ENCODE assay signal across 25 cellular contexts in genomic region chr1:222165625-222166024, GRCh38.
"Had no signal": no experiment of that assay in that cellular context is flagged by ENCODE, and none has a peak within 500 bp of the region (broad histone marks: within the 10 kb centered on the region; RNA-seq: fewer than 3 reads in every experiment).

No MANE protein-coding gene starts in this region.

- H3K27me3 ChIP-seq: gastrocnemius medialis, neural progenitor cell, ovary, suprapubic skin had no signal

- H3K27ac Mint-ChIP-seq: activated CD4-positive, alpha-beta T cell treated with anti-CD3 and anti-CD28 coated beads, Interleukin-2, amount 10 ng/mL, durations not matched to agents 7 days and 5 days; activated CD8-positive, alpha-beta T cell treated with anti-CD3 and anti-CD28 coated beads, Interleukin-2, amount 10 ng/mL, durations not matched to agents 7 days and 5 days; activated naive CD4-positive, alpha-beta T cell treated with anti-CD3 and anti-CD28 coated beads for 36 hours; activated T-cell treated with anti-CD3 and anti-CD28 coated beads, Interleukin-2, amount 50 U/mL, for 24 hours; neural progenitor cell; stimulated activated naive CD8-positive, alpha-beta T cell treated with anti-CD3 and anti-CD28 coated beads, Interleukin-15, amount 100 ng/mL, for 72 hours; type B pancreatic cell had no signal

- H3K36me3 ChIP-seq: gastrocnemius medialis, neural progenitor cell, ovary, suprapubic skin had no signal

- ATAC-seq: activated CD4-positive, CD25-positive, alpha-beta regulatory T cell treated with anti-CD3 and anti-CD28 coated beads, Interleukin-2, amount 50 U/mL, for 24 hours; activated CD8-positive, alpha-beta T cell treated with anti-CD3 and anti-CD28 coated beads, Interleukin-2, amount 10 ng/mL, durations not matched to agents 7 days and 5 days; gastrocnemius medialis; left lobe of liver; mucosa of descending colon; psoas muscle; stimulated activated naive CD8-positive, alpha-beta T cell treated with anti-CD3 and anti-CD28 coated beads, Interleukin-15, amount 100 ng/mL, for 72 hours had no signal

- DNase-seq: activated CD4-positive, alpha-beta T cell treated with anti-CD3 and anti-CD28 coated beads, Interleukin-2, amount 10 ng/mL, durations not matched to agents 7 days and 5 days; activated CD8-positive, alpha-beta T cell treated with anti-CD3 and anti-CD28 coated beads, Interleukin-2, amount 10 ng/mL, durations not matched to agents 7 days and 5 days; activated naive CD4-positive, alpha-beta T cell treated with anti-CD3 and anti-CD28 coated beads for 36 hours; activated T-cell treated with anti-CD3 and anti-CD28 coated beads, Interleukin-2, amount 50 U/mL, for 24 hours; anterior cingulate cortex; gastrocnemius medialis; head of caudate nucleus; kidney; mucosa of descending colon; naive B cell; ovary; psoas muscle; right cardiac atrium; small intestine; stimulated activated CD4-positive, alpha-beta T cell treated with anti-CD3 and anti-CD28 coated beads, Interleukin-15, amount 100 ng/mL, for 24 hours; stimulated activated CD4-positive, alpha-beta T cell treated with anti-CD3 and anti-CD28 coated beads, Interleukin-2, amount 100 ng/mL, for 48 hours; stimulated activated naive CD8-positive, alpha-beta T cell treated with anti-CD3 and anti-CD28 coated beads, Interleukin-15, amount 100 ng/mL, for 72 hours had no signal

- H3K4me3 Mint-ChIP-seq: activated CD4-positive, alpha-beta T cell treated with anti-CD3 and anti-CD28 coated beads, Interleukin-2, amount 10 ng/mL, durations not matched to agents 7 days and 5 days; activated CD8-positive, alpha-beta T cell treated with anti-CD3 and anti-CD28 coated beads, Interleukin-2, amount 10 ng/mL, durations not matched to agents 7 days and 5 days; activated naive CD4-positive, alpha-beta T cell treated with anti-CD3 and anti-CD28 coated beads for 36 hours; activated T-cell treated with anti-CD3 and anti-CD28 coated beads, Interleukin-2, amount 50 U/mL, for 24 hours; brain; central memory CD8-positive, alpha-beta T cell; naive B cell; neural progenitor cell; stimulated activated naive CD8-positive, alpha-beta T cell treated with anti-CD3 and anti-CD28 coated beads, Interleukin-15, amount 100 ng/mL, for 72 hours; type B pancreatic cell had no signal

- H3K9me3 ChIP-seq: gastrocnemius medialis, mucosa of descending colon, ovary, psoas muscle, suprapubic skin had no signal

- H3K36me3 Mint-ChIP-seq: brain, neural progenitor cell, type B pancreatic cell had no signal

- H3K27ac ChIP-seq: coronary artery, gastrocnemius medialis, neural progenitor cell, ovary, psoas muscle, suprapubic skin had no signal

- H3K4me2 ChIP-seq: neural progenitor cell had no signal

- H3K4me1 Mint-ChIP-seq: activated CD4-positive, alpha-beta T cell treated with anti-CD3 and anti-CD28 coated beads, Interleukin-2, amount 10 ng/mL, durations not matched to agents 7 days and 5 days; brain; central memory CD8-positive, alpha-beta T cell; naive B cell; neural progenitor cell; stimulated activated naive CD8-positive, alpha-beta T cell treated with anti-CD3 and anti-CD28 coated beads, Interleukin-15, amount 100 ng/mL, for 72 hours had no signal

- H3K27me3 Mint-ChIP-seq: activated CD4-positive, alpha-beta T cell treated with anti-CD3 and anti-CD28 coated beads, Interleukin-2, amount 10 ng/mL, durations not matched to agents 7 days and 5 days; activated T-cell treated with anti-CD3 and anti-CD28 coated beads, Interleukin-2, amount 50 U/mL, for 24 hours; brain; stimulated activated naive CD8-positive, alpha-beta T cell treated with anti-CD3 and anti-CD28 coated beads, Interleukin-15, amount 100 ng/mL, for 72 hours; type B pancreatic cell had no signal

- H3K9ac ChIP-seq: neural progenitor cell had no signal

- H3K9me3 Mint-ChIP-seq: activated CD4-positive, alpha-beta T cell treated with anti-CD3 and anti-CD28 coated beads, Interleukin-2, amount 10 ng/mL, durations not matched to agents 7 days and 5 days; central memory CD8-positive, alpha-beta T cell had no signal

- H3K4me3 ChIP-seq: coronary artery, gastrocnemius medialis, mucosa of descending colon, neural progenitor cell, ovary, psoas muscle, suprapubic skin had no signal

- H2AFZ ChIP-seq: neural progenitor cell had no signal

- H3K4me1 ChIP-seq: neural progenitor cell, psoas muscle, suprapubic skin had no signal
